ENCODE assay signal across 28 cellular contexts in genomic region chr4:108601517-108601916, GRCh38. TPM values are rescaled to one million over a fixed set of nuclear protein-coding genes. Genes with fewer than 3 reads are reported as not detected.
A peak's percentile ranks its signal among the peaks of the same experiment; 100 is the strongest.
DNase-seq lines count a peak whose midpoint lies in the region; ATAC-seq and TF ChIP-seq lines count a peak whose summit lies in the region.
"Had no signal": no experiment of that assay in that cellular context is flagged by ENCODE, and none has a peak within 500 bp of the region (broad histone marks: within the 10 kb centered on the region; RNA-seq: fewer than 3 reads in every experiment).

No MANE protein-coding gene starts in this region.

- CTCF ChIA-PET in SK-N-SH (lab: Yijun Ruan, JAX) (interaction anchor here (1.0 kb wide), 1 partner anchor 542 kb away, joined by 3 read pairs; no protein-coding TSS in a partner anchor), mammary epithelial cell (lab: Charles Lee; ENCODE audit: low non-redundant PET) (no interaction called here)

- H3K4me2 ChIP-seq in SK-N-SH (no peak overlapping the region), mammary epithelial cell (ENCODE audit: insufficient read depth, low read depth, low read length) (peak overlapping the region; percentile 8)

- H3K9me3 ChIP-seq in SK-N-SH: no peaks in the 10 kb centered on the region
- H3K9me3 ChIP-seq in mammary epithelial cell (replicated peaks; ENCODE audit: insufficient read depth, low read length): no peaks in the 10 kb centered on the region
- H3K9me3 ChIP-seq in thymus (ENCODE audit: control insufficient read depth): no peaks in the 10 kb centered on the region
- H3K9me3 ChIP-seq: colonic mucosa, thyroid gland, uterus had no signal

- POLR2A ChIA-PET in SK-N-SH (lab: Yijun Ruan, JAX): no interaction called here

- no peak for TF ChIP-seq RAD21 in SK-N-SH (IDR thresholded peaks at IDR 0.05; ENCODE audit: low read length)

- no peaks in the 10 kb centered on the region for H3K9me2 ChIP-seq in SK-N-SH

- TF ChIP-seq EP300 in SK-N-SH (IDR thresholded peaks at IDR 0.05; ENCODE audit: borderline replicate concordance in 1 of 2, low read depth in 1 of 2, low read length in 1 of 2): no peak

- no peaks in the 10 kb centered on the region for H3F3A ChIP-seq in SK-N-SH (replicated peaks; ENCODE audit: insufficient read depth)

- dilution Hi-C loops in mammary epithelial cell (cut with HindIII; ENCODE audit: low sequenced_read_pairs): no loop called here

- H3K4me1 ChIP-seq in SK-N-SH (ENCODE audit: control insufficient read depth in 1 of 2, insufficient read depth in 2 of 2, low read depth in 1 of 2, low read length in 1 of 2) (no peaks in the 10 kb centered on the region), mammary epithelial cell (ENCODE audit: insufficient read depth, low read length) (peaks cover 8% of the 10 kb centered on the region), thymus (ENCODE audit: control insufficient read depth, insufficient read depth, low read length) (peaks cover 9% of the 10 kb centered on the region)
- H3K4me1 ChIP-seq: colonic mucosa, stomach, thyroid gland, uterus had no signal

- H3K4me3 ChIP-seq in SK-N-SH (ENCODE audit: low read depth in 2 of 2, low read length in 1 of 2): no peak overlapping the region
- H3K4me3 ChIP-seq in mammary epithelial cell (replicated peaks in 1 of 3; ENCODE audit: insufficient read depth in 1 of 3, low read depth in 2 of 3, low read length in 3 of 3): no peak overlapping the region
- peak overlapping the region; percentile 4 for H3K4me3 ChIP-seq in thymus (ENCODE audit: low read length)
- H3K4me3 ChIP-seq: colonic mucosa, stomach, thyroid gland, uterus had no signal

- in situ Hi-C loops in mammary epithelial cell (cut with MboI; ENCODE audit: low sequenced_read_pairs in 2 of 2): no loop called here

- WGBS in SK-N-SH (ENCODE audit: low lambda C conversion rate): 29% methylated on average over 1 of the region's 1 CpG
- 0% methylated on average over 1 of the region's 1 CpG for WGBS in mammary epithelial cell (ENCODE audit: low coverage, missing lambda C conversion rate)
- 14% methylated on average over 1 of the region's 1 CpG for WGBS in thymus

- no peak overlapping the region for H3K27ac ChIP-seq in SK-N-SH (ENCODE audit: low read depth in 2 of 2, low read length in 1 of 2)
- no peak overlapping the region for H3K27ac ChIP-seq in mammary epithelial cell (ENCODE audit: insufficient read depth, low read depth, low read length)
- no peak overlapping the region for H3K27ac ChIP-seq in thymus (ENCODE audit: low read depth)
- H3K27ac ChIP-seq: colonic mucosa, stomach, thyroid gland, uterus had no signal

- H3K79me2 ChIP-seq in SK-N-SH (ENCODE audit: insufficient read depth) (no peaks in the 10 kb centered on the region), mammary epithelial cell (ENCODE audit: insufficient read depth, low read length) (no peaks in the 10 kb centered on the region)

- intact Hi-C loops in mammary epithelial cell (cut with micrococcal nuclease): no loop called here

- no peaks in the 10 kb centered on the region for H4K20me1 ChIP-seq in SK-N-SH (ENCODE audit: insufficient read depth)
- H4K20me1 ChIP-seq in mammary epithelial cell (ENCODE audit: insufficient read depth, low read length): no peaks in the 10 kb centered on the region

- H3K9ac ChIP-seq in SK-N-SH: no peak overlapping the region
- no peak overlapping the region for H3K9ac ChIP-seq in mammary epithelial cell (ENCODE audit: insufficient read depth, low read length)

- no peak for DNase-seq in SK-N-SH
- DNase-seq in stimulated activated naive CD4-positive, alpha-beta T cell (lab: John Stamatoyannopoulos, UW): peak in 5 of 6 experiments; percentile 5 to 67 (median 40)
- DNase-seq in stimulated activated naive CD4-positive, alpha-beta T cell treated with Interleukin-2 at 50 U/mL for 16 hours (lab: John Stamatoyannopoulos, UW): no peak
- DNase-seq in mammary epithelial cell: peak; percentile 37
- DNase-seq: 8988T; activated CD4-positive, CD25-positive, alpha-beta regulatory T cell treated with anti-CD3 and anti-CD28 coated beads, Interleukin-2, amount 50 U/mL, for 72 hours; activated gamma-delta T cell treated with Interleukin-2 at 50 U/mL for 16 hours; activated T-cell treated with anti-CD3 and anti-CD28 coated beads, Interleukin-2, amount 50 U/mL, for 1 hour; C1 segment of cervical spinal cord; colonic mucosa; effector CD8-positive, alpha-beta T cell; immature natural killer cell; KG1; left cardiac atrium; MM.1S; NCI-H1417 treated with DMSO at 0.1 percent for 48 hours; NCI-H2081; NCI-H526 treated with DMSO at 0.1 percent for 48 hours; nephron progenitor cell; PC-3; stomach; thyroid gland; uterus had no signal

- TF ChIP-seq CTCF in SK-N-SH (IDR thresholded peaks at IDR 0.05) (no peak), mammary epithelial cell (conservative IDR thresholded peaks at IDR 0.05 in 1 of 2, IDR thresholded peaks at IDR 0.05 in 1 of 2; ENCODE audit: extremely low read depth in 1 of 2, insufficient read depth in 1 of 2, low read depth in 1 of 2, low read length in 2 of 2) (no peak)

- no peak overlapping the region for H2AFZ ChIP-seq in SK-N-SH (ENCODE audit: low read depth)
- no peak overlapping the region for H2AFZ ChIP-seq in mammary epithelial cell (ENCODE audit: low read depth, low read length)

- H3K27me3 ChIP-seq in SK-N-SH (ENCODE audit: insufficient read depth) (no peaks in the 10 kb centered on the region), mammary epithelial cell (ENCODE audit: insufficient read depth, low read length) (no peaks in the 10 kb centered on the region), thymus (ENCODE audit: control insufficient read depth, insufficient read depth) (no peaks in the 10 kb centered on the region)
- H3K27me3 ChIP-seq: colonic mucosa, stomach, thyroid gland, uterus had no signal

- H3K36me3 ChIP-seq in SK-N-SH (replicated peaks in 1 of 2; ENCODE audit: control insufficient read depth in 1 of 2, insufficient read depth in 2 of 2, low read length in 1 of 2) (no peaks in the 10 kb centered on the region), mammary epithelial cell (ENCODE audit: insufficient read depth, low read length) (no peaks in the 10 kb centered on the region), thymus (ENCODE audit: control insufficient read depth, insufficient read depth) (no peaks in the 10 kb centered on the region)
- H3K36me3 ChIP-seq: colonic mucosa, stomach, thyroid gland, uterus had no signal

- BruUV-seq in mammary epithelial cell (replicated peaks; lab: Mats Ljungman, UMichigan): no TSS peak

- ATAC-seq in SK-N-SH treated with all-trans-retinoic acid at 6 μM for 48 hours (peak; percentile 32; the same call in 1 of the 3 replicates), HG03196 (IDR thresholded peaks at IDR 0.05; ENCODE audit: unreplicated experiment) (no peak), GM18873 (IDR thresholded peaks at IDR 0.05; ENCODE audit: low FRiP score, unreplicated experiment) (no peak)
- ATAC-seq: left cardiac atrium, PC-3, Right ventricle myocardium inferior had no signal

TF ChIP-seq in SK-N-SH treated with all-trans-retinoic acid at 6 μM for 48 hours, 23 proteins besides CTCF, POLR2A, EP300 and RAD21 (continues in another document):
- TF ChIP-seq ZNF70 (CRISPR knock-in tag; IDR thresholded peaks at IDR 0.05): no peak
- no peak for TF ChIP-seq CREB5 (CRISPR knock-in tag; IDR thresholded peaks at IDR 0.05; ENCODE audit: low read depth)

TF ChIP-seq in SK-N-SH, 30 proteins besides CTCF, POLR2A, EP300 and RAD21:
- TF ChIP-seq TEAD4 (IDR thresholded peaks at IDR 0.05; ENCODE audit: borderline replicate concordance, insufficient read depth) (no peak), JUND (IDR thresholded peaks at IDR 0.05) (no peak), TAF1 (IDR thresholded peaks at IDR 0.05; ENCODE audit: borderline replicate concordance, low read depth, low read length) (no peak), RCOR1 (IDR thresholded peaks at IDR 0.05; ENCODE audit: low read length) (no peak), PBX3 (IDR thresholded peaks at IDR 0.05) (no peak), GATA2 (CRISPR knock-in tag; IDR thresholded peaks at IDR 0.05) (no peak), SMC3 (IDR thresholded peaks at IDR 0.05; ENCODE audit: low read depth, low read length) (no peak)

RNA-seq across cellular contexts. Expression of gene RPL34, which starts 18.9 kb away (rescaled TPM):
- polyA plus RNA-seq in SK-N-SH (2012; rRNA removed) (2,955 and 5,356 TPM in 2 replicates), mammary epithelial cell (1,818 TPM), thymus (9,578 TPM)
- polyA plus RNA-seq in SK-N-SH (2012; cell fraction: cytosol; rRNA removed): 4,630 and 4,724 TPM in 2 replicates
- 692 and 701 TPM in 2 replicates for polyA plus RNA-seq in SK-N-SH (2012; cell fraction: nucleus; rRNA removed)
- total RNA-seq in mammary epithelial cell: 100 to 1,000 TPM; 400 to 945 TPM
- 201 TPM for polyA minus RNA-seq in mammary epithelial cell

RNA-seq across cellular contexts. Expression of gene OSTC, which starts 48.9 kb away (rescaled TPM):
- polyA plus RNA-seq in SK-N-SH (2012; rRNA removed) (107 and 134 TPM in 2 replicates), mammary epithelial cell (97.1 TPM), thymus (178 TPM)
- polyA plus RNA-seq in SK-N-SH (2012; cell fraction: cytosol; rRNA removed): 154 and 177 TPM in 2 replicates
- polyA plus RNA-seq in SK-N-SH (2012; cell fraction: nucleus; rRNA removed): 20.1 and 41.9 TPM in 2 replicates
- total RNA-seq in mammary epithelial cell: 100 to 1,000 TPM in 1 of 2 donors, 10 to 100 TPM in 1; 99.8 to 139 TPM
- polyA minus RNA-seq in mammary epithelial cell: 49.6 TPM

Comparison
In these comparisons a context has a peak if more than half of its experiments do, and no peak if none do; other contexts are left out.
1. DNase-seq: peak in stimulated activated naive CD4-positive, alpha-beta T cell (5 of 6) and mammary epithelial cell (single experiment); none in SK-N-SH (single experiment) and stimulated activated naive CD4-positive, alpha-beta T cell treated with Interleukin-2 at 50 U/mL for 16 hours (single experiment).